Comparison of ENCODE assay signal across 8 cellular contexts in the genomic region with DNA sequence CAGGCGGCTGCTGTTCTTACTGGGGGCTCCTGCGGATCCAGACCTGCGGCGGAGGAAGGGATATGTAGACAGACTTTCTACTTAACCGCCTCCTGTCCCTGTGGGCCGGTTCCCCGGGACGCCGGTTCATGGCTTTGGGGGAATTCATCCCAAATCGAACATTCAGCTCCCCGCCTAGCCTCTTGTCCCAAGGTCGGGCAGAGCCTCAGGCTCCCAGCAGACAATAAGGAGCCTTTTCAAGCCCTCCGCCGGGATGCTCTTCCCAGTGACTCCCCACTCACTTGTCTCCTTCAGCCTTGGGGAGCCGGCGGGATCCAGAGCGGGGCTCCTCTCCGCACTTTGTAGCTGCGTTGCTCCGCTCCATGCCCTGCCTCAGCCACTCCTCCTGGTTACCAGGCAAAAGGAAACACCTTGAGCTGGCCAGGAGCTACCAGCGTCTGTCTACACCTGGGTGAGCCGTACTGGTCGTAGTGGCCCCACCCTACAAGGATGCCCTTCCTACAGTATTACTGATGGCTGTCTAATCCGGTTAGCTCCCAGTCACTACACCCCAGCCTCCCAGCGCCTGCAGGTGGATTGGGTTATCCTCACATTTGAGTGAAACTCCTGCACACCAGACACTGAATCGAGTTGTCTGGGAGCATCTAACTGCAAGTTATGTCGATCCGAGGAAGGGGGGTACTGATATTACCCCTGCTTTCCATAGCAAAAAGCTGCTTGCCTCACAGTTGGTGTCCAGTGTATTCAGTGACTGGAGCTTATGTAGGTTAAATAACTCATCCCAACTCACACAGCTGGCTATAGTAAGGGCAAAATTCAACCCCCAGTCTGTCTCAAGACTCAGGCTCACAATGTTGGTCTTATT. TPM values are rescaled to one million over a fixed set of nuclear protein-coding genes. Genes with fewer than 3 reads are reported as not detected.
A peak's percentile ranks its signal among the peaks of the same experiment; 100 is the strongest.
DNase-seq lines count a peak whose midpoint lies in the region; ATAC-seq and TF ChIP-seq lines count a peak whose summit lies in the region.

C10orf95 (minus strand) TSS at position 439 of the 865 bp plus-strand sequence. CDS start 450 bp downstream, outside the sequence.

- peaks cover 8% of the 10 kb centered on the region for H3K36me3 ChIP-seq in CD8-positive, alpha-beta T cell (ENCODE audit: insufficient read depth, low read length)
- H3K36me3 ChIP-seq in mammary epithelial cell (ENCODE audit: insufficient read depth, low read length): peaks cover 2% of the 10 kb centered on the region
- H3K36me3 ChIP-seq in aorta (ENCODE audit: control insufficient read depth in 1 of 2, insufficient read depth in 2 of 2, low read length in 1 of 2): no peaks in the 10 kb centered on the region

- peak within 1 kb of the TSS; percentile 50 for H3K9ac ChIP-seq in mammary epithelial cell (ENCODE audit: insufficient read depth, low read length)

- H3K36me3 Mint-ChIP-seq in CD8-positive, alpha-beta T cell: peaks cover 29% of the 10 kb centered on the region
- H3K36me3 Mint-ChIP-seq in mesothelial cell of epicardium: peaks cover 7% of the 10 kb centered on the region

- no peaks in the 10 kb centered on the region for H3K27me3 Mint-ChIP-seq in CD8-positive, alpha-beta T cell (ENCODE audit: low read depth)
- no peaks in the 10 kb centered on the region for H3K27me3 Mint-ChIP-seq in mesothelial cell of epicardium (ENCODE audit: low read depth)

- POLR2A ChIA-PET in CD8-positive, alpha-beta T cell (lab: Charles Lee): interaction anchor here (0.7 to 6.4 kb wide), 20 partner anchors 10 to 632 kb away, joined by 3 to 76 read pairs (median 4); partner anchors contain the start of genes ACTR1A, CUEDC2, FBXL15 and NFKB2

- intact Hi-C loops in CD8-positive, alpha-beta T cell (cut with DNase I, micrococcal nuclease): loop anchor here in 1 of 2 experiments (5.0 kb wide), 1 partner anchor 191 kb away; the partner anchor contains the start of gene TRIM8
- intact Hi-C loops in mammary epithelial cell (cut with micrococcal nuclease) (loop anchor here (1.0 to 2.0 kb wide), 2 partner anchors 10 to 51 kb away; partner anchors contain the start of genes ACTR1A and SUFU), aorta (cut with DNase I) (no loop called here)

- ATAC-seq in CD8-positive, alpha-beta T cell: no peak
- ATAC-seq in aorta (ENCODE audit: low FRiP score): no peak

- no peaks in the 10 kb centered on the region for H3K9me3 ChIP-seq in CD8-positive, alpha-beta T cell (ENCODE audit: low read length)
- H3K9me3 ChIP-seq in mammary epithelial cell (replicated peaks; ENCODE audit: insufficient read depth, low read length) (no peaks in the 10 kb centered on the region), aorta (ENCODE audit: control insufficient read depth, low read length) (no peaks in the 10 kb centered on the region)

- no peaks in the 10 kb centered on the region for H3K27me3 ChIP-seq in CD8-positive, alpha-beta T cell (ENCODE audit: insufficient read depth, low read length)
- no peaks in the 10 kb centered on the region for H3K27me3 ChIP-seq in mammary epithelial cell (ENCODE audit: insufficient read depth, low read length)
- H3K27me3 ChIP-seq in aorta (ENCODE audit: control insufficient read depth in 1 of 2, insufficient read depth in 2 of 2, low read length in 1 of 2): no peaks in the 10 kb centered on the region

- DNase-seq in CD8-positive, alpha-beta T cell: no peak
- peak; percentile 10 for DNase-seq in LoVo (ENCODE audit: low spot score)
- peak; percentile 56 for DNase-seq in mammary epithelial cell
- no peak for DNase-seq in mesothelial cell of epicardium (ENCODE audit: low spot score in 2 of 2, unreplicated experiment in 2 of 2)
- peak in 1 of 2 donors; percentile 78 for DNase-seq in aorta
- no peak for DNase-seq in GOT3 (lab: John Stamatoyannopoulos, UW)
- no peak for DNase-seq in SHP77 treated with DMSO at 0.1 percent for 48 hours (lab: John Stamatoyannopoulos, UW)
- no peak for DNase-seq in CD1c-positive myeloid dendritic cell (ENCODE audit: extremely low spot score)

- H3K9me3 Mint-ChIP-seq in CD8-positive, alpha-beta T cell: no peaks in the 10 kb centered on the region
- H3K9me3 Mint-ChIP-seq in mesothelial cell of epicardium: no peaks in the 10 kb centered on the region

- in situ Hi-C loops in mammary epithelial cell (cut with MboI; ENCODE audit: low sequenced_read_pairs in 2 of 2): no loop called here

- no TSS peak for BruUV-seq in mammary epithelial cell (replicated peaks; lab: Mats Ljungman, UMichigan)

- no peaks in the 10 kb centered on the region for H4K20me1 ChIP-seq in mammary epithelial cell (ENCODE audit: insufficient read depth, low read length)

- CTCF ChIA-PET in CD8-positive, alpha-beta T cell (lab: Charles Lee): interaction anchor here (0.9 to 4.7 kb wide), 15 partner anchors 9 to 222 kb away, joined by 3 to 27 read pairs (median 4); partner anchors contain the start of genes CUEDC2, FBXL15 and SUFU
- CTCF ChIA-PET in mammary epithelial cell (lab: Charles Lee; ENCODE audit: low non-redundant PET): interaction anchor here (0.5 to 0.8 kb wide), 2 partner anchors 220 to 221 kb away, joined by 3 read pairs; no protein-coding TSS in a partner anchor

- dilution Hi-C loops in mammary epithelial cell (cut with HindIII; ENCODE audit: low sequenced_read_pairs): no loop called here

- peaks cover 23% of the 10 kb centered on the region for H3K4me1 Mint-ChIP-seq in CD8-positive, alpha-beta T cell (ENCODE audit: low read depth)
- peaks cover 17% of the 10 kb centered on the region for H3K4me1 Mint-ChIP-seq in mesothelial cell of epicardium

- TF ChIP-seq CTCF in CD8-positive, alpha-beta T cell (IDR thresholded peaks at IDR 0.05): no peak
- TF ChIP-seq CTCF in mammary epithelial cell (conservative IDR thresholded peaks at IDR 0.05 in 1 of 2, IDR thresholded peaks at IDR 0.05 in 1 of 2; ENCODE audit: extremely low read depth in 1 of 2, insufficient read depth in 1 of 2, low read depth in 1 of 2, low read length in 2 of 2) (no peak), mesothelial cell of epicardium (IDR thresholded peaks at IDR 0.05; ENCODE audit: unreplicated experiment) (no peak)

- peak within 1 kb of the TSS; percentile 76 for H3K27ac ChIP-seq in CD8-positive, alpha-beta T cell (ENCODE audit: low read depth, low read length)
- H3K27ac ChIP-seq in mammary epithelial cell (ENCODE audit: insufficient read depth, low read depth, low read length) (peak within 1 kb of the TSS; percentile 28), aorta (ENCODE audit: low read depth in 1 of 2, low read length in 2 of 2) (peak within 1 kb of the TSS in 1 of 2 donors; percentile 41)

- H3K4me2 ChIP-seq in mammary epithelial cell (ENCODE audit: insufficient read depth, low read depth, low read length): peak within 1 kb of the TSS; percentile 81

- 18% methylated on average over 14 of the region's 28 CpGs for WGBS in mammary epithelial cell (ENCODE audit: low coverage, missing lambda C conversion rate)
- 40 to 44% methylated on average over 28 of the region's 28 CpGs for WGBS in aorta, 2 donors

- H3K27ac Mint-ChIP-seq in CD8-positive, alpha-beta T cell: peak within 1 kb of the TSS; percentile 79
- H3K27ac Mint-ChIP-seq in mesothelial cell of epicardium: peak within 1 kb of the TSS; percentile 59

- peaks cover 33% of the 10 kb centered on the region for H3K79me2 ChIP-seq in mammary epithelial cell (ENCODE audit: insufficient read depth, low read length)

- peak within 1 kb of the TSS; percentile 73 for H3K4me3 ChIP-seq in CD8-positive, alpha-beta T cell (ENCODE audit: low read depth, low read length)
- H3K4me3 ChIP-seq in mammary epithelial cell (replicated peaks in 1 of 3; ENCODE audit: insufficient read depth in 1 of 3, low read depth in 2 of 3, low read length in 3 of 3) (peak within 1 kb of the TSS; percentile 44 to 95 (median 63)), aorta (ENCODE audit: low read length in 2 of 2) (peak within 1 kb of the TSS; percentile 81 to 94)

- H3K4me1 ChIP-seq in CD8-positive, alpha-beta T cell (ENCODE audit: insufficient read depth, low read length): peaks cover 16% of the 10 kb centered on the region
- H3K4me1 ChIP-seq in mammary epithelial cell (ENCODE audit: insufficient read depth, low read length) (peaks cover 28% of the 10 kb centered on the region), aorta (ENCODE audit: control insufficient read depth in 1 of 2, insufficient read depth in 2 of 2, low read length in 2 of 2) (no peaks in the 10 kb centered on the region)

- peak within 1 kb of the TSS; percentile 68 for H2AFZ ChIP-seq in mammary epithelial cell (ENCODE audit: low read depth, low read length)

- peak within 1 kb of the TSS; percentile 92 for H3K4me3 Mint-ChIP-seq in CD8-positive, alpha-beta T cell
- peak within 1 kb of the TSS; percentile 76 for H3K4me3 Mint-ChIP-seq in mesothelial cell of epicardium

RNA-seq across cellular contexts. Expression of gene C10orf95, which starts in this region (rescaled TPM):
- under 1 TPM; 0.31 to 0.35 TPM for total RNA-seq in CD8-positive, alpha-beta T cell
- total RNA-seq in mammary epithelial cell (1 to 10 TPM; 1.5 to 2.0 TPM), mesothelial cell of epicardium (not detected in 3 replicates), aorta (not detected)
- polyA plus RNA-seq in mammary epithelial cell (1.2 TPM), aorta (under 1 TPM in 1 of 2 donors, not detected in 1; 0.36 TPM)
- polyA minus RNA-seq in mammary epithelial cell: not detected

Comparison
In these comparisons a context has a peak if more than half of its experiments do, and no peak if none do; other contexts are left out.
1. DNase-seq: peak in LoVo (single experiment) and mammary epithelial cell (single experiment); none in CD8-positive, alpha-beta T cell (0 of 7), mesothelial cell of epicardium (0 of 2), GOT3 (single experiment), SHP77 treated with DMSO at 0.1 percent for 48 hours (single experiment) and CD1c-positive myeloid dendritic cell (single experiment).
2. Peak in every context shown above with its lines, with median percentiles within 50 percentile points of each other: H3K4me3 ChIP-seq.